In genomic region chr21:31173881-31174555, GRCh38 we compare ENCODE assay signal across 9 cellular contexts.
DNase-seq lines count a peak whose midpoint lies in the region; ATAC-seq and TF ChIP-seq lines count a peak whose summit lies in the region.
"Had no signal": no experiment of that assay in that cellular context is flagged by ENCODE, and none has a peak within 500 bp of the region (broad histone marks: within the 10 kb centered on the region; RNA-seq: fewer than 3 reads in every experiment).

No MANE protein-coding gene starts in this region.

- peak; percentile 8 for DNase-seq in GM03348 (ENCODE audit: low spot score)
- DNase-seq in activated T-cell treated with anti-CD3 and anti-CD28 coated beads for 24 hours (ENCODE audit: low read depth) = peak; percentile 28
- peak; percentile 54 for DNase-seq in left ventricle myocardium superior
- DNase-seq in stimulated activated CD4-positive, alpha-beta T cell treated with anti-CD3 and anti-CD28 coated beads, Interleukin-12 subunit alpha, Interleukin-12 subunit beta, amount 100 ng/mL, for 4 hours = peak; percentile 58
- DNase-seq in inferior parietal cortex (ENCODE audit: extremely low spot score) = no peak
- DNase-seq in chondrocyte (ENCODE audit: low spot score) = no peak
- DNase-seq: activated naive CD8-positive, alpha-beta T cell treated with anti-CD3 and anti-CD28 coated beads, Interleukin-2, amount 10 ng/mL, durations not matched to agents 7 days and 5 days had no signal

- TF ChIP-seq CTCF in chondrocyte (IDR thresholded peaks at IDR 0.05) = no peak

- H3K27ac Mint-ChIP-seq in chondrocyte (ENCODE audit: unreplicated experiment) = no peak overlapping the region
- H3K27ac Mint-ChIP-seq: activated naive CD8-positive, alpha-beta T cell treated with anti-CD3 and anti-CD28 coated beads, Interleukin-2, amount 10 ng/mL, durations not matched to agents 7 days and 5 days had no signal

- peaks cover 3% of the 10 kb centered on the region for H3K9me3 Mint-ChIP-seq in chondrocyte (ENCODE audit: low read depth)
- H3K9me3 Mint-ChIP-seq: activated naive CD8-positive, alpha-beta T cell treated with anti-CD3 and anti-CD28 coated beads, Interleukin-2, amount 10 ng/mL, durations not matched to agents 7 days and 5 days had no signal

- H3K4me3 Mint-ChIP-seq in chondrocyte (ENCODE audit: unreplicated experiment) = no peak overlapping the region
- H3K4me3 Mint-ChIP-seq: activated naive CD8-positive, alpha-beta T cell treated with anti-CD3 and anti-CD28 coated beads, Interleukin-2, amount 10 ng/mL, durations not matched to agents 7 days and 5 days had no signal

- no peaks in the 10 kb centered on the region for H3K36me3 Mint-ChIP-seq in chondrocyte (ENCODE audit: low read depth)

- intact Hi-C loops in left ventricle myocardium superior (cut with micrococcal nuclease) = no loop called here

- H3K27me3 Mint-ChIP-seq in chondrocyte (ENCODE audit: low read depth) = no peaks in the 10 kb centered on the region
- H3K27me3 Mint-ChIP-seq: activated naive CD8-positive, alpha-beta T cell treated with anti-CD3 and anti-CD28 coated beads, Interleukin-2, amount 10 ng/mL, durations not matched to agents 7 days and 5 days had no signal

- peak; percentile 95 for ATAC-seq in left ventricle myocardium superior
- no peak for ATAC-seq in HG02642 (IDR thresholded peaks at IDR 0.05; ENCODE audit: poor library complexity, unreplicated experiment)
- ATAC-seq in GM21717 (IDR thresholded peaks at IDR 0.05; ENCODE audit: unreplicated experiment) = no peak

- H3K4me1 Mint-ChIP-seq in chondrocyte (ENCODE audit: low read depth) = peaks cover 4% of the 10 kb centered on the region

Comparison
In these comparisons a context has a peak if more than half of its experiments do, and no peak if none do; other contexts are left out.
1. DNase-seq: peak in GM03348 (single experiment), activated T-cell treated with anti-CD3 and anti-CD28 coated beads for 24 hours (single experiment), left ventricle myocardium superior (single experiment) and stimulated activated CD4-positive, alpha-beta T cell treated with anti-CD3 and anti-CD28 coated beads, Interleukin-12 subunit alpha, Interleukin-12 subunit beta, amount 100 ng/mL, for 4 hours (single experiment); none in inferior parietal cortex (single experiment) and chondrocyte (single experiment).